Comparison of ENCODE assay signal across 1 cellular context in the genomic region with DNA sequence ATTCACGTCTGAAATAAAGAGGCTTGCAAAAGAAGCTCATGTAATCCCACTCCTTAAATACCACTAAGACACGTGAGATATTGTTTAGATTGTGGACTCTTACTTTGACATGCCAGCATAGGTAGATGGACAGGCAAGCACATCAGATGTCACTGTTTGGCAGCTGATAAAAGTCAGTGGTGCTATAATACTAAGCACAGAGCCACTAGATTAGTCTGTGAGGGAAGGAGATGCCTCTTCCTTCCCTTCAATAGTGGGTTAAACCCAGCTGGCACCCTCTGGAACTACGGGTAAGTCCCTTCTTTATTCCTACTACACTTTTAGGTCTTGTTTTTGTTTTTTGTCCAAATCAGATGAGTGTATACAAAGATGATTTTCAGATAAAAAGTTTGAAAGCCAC.
TF ChIP-seq lines count a peak whose summit lies in the region.

A gene with protein sequence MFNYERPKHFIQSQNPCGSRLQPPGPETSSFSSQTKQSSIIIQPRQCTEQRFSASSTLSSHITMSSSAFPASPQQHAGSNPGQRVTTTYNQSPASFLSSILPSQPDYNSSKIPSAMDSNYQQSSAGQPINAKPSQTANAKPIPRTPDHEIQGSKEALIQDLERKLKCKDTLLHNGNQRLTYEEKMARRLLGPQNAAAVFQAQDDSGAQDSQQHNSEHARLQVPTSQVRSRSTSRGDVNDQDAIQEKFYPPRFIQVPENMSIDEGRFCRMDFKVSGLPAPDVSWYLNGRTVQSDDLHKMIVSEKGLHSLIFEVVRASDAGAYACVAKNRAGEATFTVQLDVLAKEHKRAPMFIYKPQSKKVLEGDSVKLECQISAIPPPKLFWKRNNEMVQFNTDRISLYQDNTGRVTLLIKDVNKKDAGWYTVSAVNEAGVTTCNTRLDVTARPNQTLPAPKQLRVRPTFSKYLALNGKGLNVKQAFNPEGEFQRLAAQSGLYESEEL (plus strand): TSS at position 197 of the 400 bp plus-strand sequence. CDS start 2,792 bp downstream, outside the sequence.

TF ChIP-seq in A549, 52 proteins besides CTCF, POLR2A, EP300 and RAD21 (continued from another document):
- TF ChIP-seq KDM1A (IDR thresholded peaks at IDR 0.05; ENCODE audit: low read depth), result no peak
- no peak for TF ChIP-seq NPAS2 (CRISPR knock-in tag; IDR thresholded peaks at IDR 0.05; ENCODE audit: borderline replicate concordance)
- TF ChIP-seq, protein P1, sequence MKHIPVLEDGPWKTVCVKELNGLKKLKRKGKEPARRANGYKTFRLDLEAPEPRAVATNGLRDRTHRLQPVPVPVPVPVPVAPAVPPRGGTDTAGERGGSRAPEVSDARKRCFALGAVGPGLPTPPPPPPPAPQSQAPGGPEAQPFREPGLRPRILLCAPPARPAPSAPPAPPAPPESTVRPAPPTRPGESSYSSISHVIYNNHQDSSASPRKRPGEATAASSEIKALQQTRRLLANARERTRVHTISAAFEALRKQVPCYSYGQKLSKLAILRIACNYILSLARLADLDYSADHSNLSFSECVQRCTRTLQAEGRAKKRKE (CRISPR knock-in tag; IDR thresholded peaks at IDR 0.05; ENCODE audit: low read depth), result no peak
- no peak for TF ChIP-seq FOSB (CRISPR knock-in tag; IDR thresholded peaks at IDR 0.05)
- TF ChIP-seq GATA3 (IDR thresholded peaks at IDR 0.05; ENCODE audit: borderline replicate concordance), result no peak
- no peak for TF ChIP-seq EHF (CRISPR knock-in tag; IDR thresholded peaks at IDR 0.05)
- no peak for TF ChIP-seq HOXB13 (CRISPR knock-in tag; IDR thresholded peaks at IDR 0.05; ENCODE audit: low read depth)
- TF ChIP-seq, protein P2, sequence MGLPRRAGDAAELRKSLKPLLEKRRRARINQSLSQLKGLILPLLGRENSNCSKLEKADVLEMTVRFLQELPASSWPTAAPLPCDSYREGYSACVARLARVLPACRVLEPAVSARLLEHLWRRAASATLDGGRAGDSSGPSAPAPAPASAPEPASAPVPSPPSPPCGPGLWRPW (IDR thresholded peaks at IDR 0.05), result no peak
- TF ChIP-seq ZFP36 (IDR thresholded peaks at IDR 0.05; ENCODE audit: borderline replicate concordance, partially characterized antibody), result no peak
